ENCODE assay signal across 12 cellular contexts in the genomic region with DNA sequence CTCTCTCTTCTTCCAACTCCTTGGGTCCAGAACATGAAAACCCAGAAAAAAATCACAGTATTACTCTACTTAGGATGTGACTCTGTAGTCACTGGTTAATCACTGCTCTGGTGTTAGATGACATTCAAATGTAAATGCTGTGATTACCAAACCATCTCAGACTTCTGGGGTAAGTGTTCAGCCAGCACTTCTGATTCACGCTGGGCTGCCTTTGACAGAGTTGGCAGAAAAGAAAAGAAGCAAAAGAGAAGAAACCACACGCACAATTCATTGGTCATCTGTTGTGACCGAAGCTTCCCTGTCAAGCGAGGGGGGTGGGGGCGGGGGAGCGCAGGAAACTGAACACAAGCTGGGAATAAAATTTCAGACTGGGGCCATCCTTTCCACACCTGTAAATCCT.
A peak's percentile ranks its signal among the peaks of the same experiment; 100 is the strongest.
DNase-seq lines count a peak whose midpoint lies in the region; ATAC-seq lines count a peak whose summit lies in the region.
"Had no signal": no experiment of that assay in that cellular context is flagged by ENCODE, and none has a peak within 500 bp of the region (broad histone marks: within the 10 kb centered on the region; RNA-seq: fewer than 3 reads in every experiment).

No MANE protein-coding gene starts in this region.

- no peak overlapping the region for H3K14ac ChIP-seq in trophoblast cell (ENCODE audit: low read length)

- H3K4me1 ChIP-seq in trophoblast cell (ENCODE audit: control insufficient read depth in 1 of 2, insufficient read depth in 2 of 2, low read length in 2 of 2): peaks cover 15 to 29% of the 10 kb centered on the region in 2 experiments

- peaks cover 2% of the 10 kb centered on the region for H3K79me2 ChIP-seq in trophoblast cell (ENCODE audit: control insufficient read depth, insufficient read depth, low read length, poor library complexity)

- no peak overlapping the region for H3K4me3 ChIP-seq in trophoblast cell (ENCODE audit: low read depth, low read length)
- H3K4me3 ChIP-seq: coronary artery, tibial artery had no signal

- H2BK5ac ChIP-seq in trophoblast cell (ENCODE audit: low read depth, low read length, poor library complexity): no peak overlapping the region

- H4K91ac ChIP-seq in trophoblast cell (ENCODE audit: low read depth, low read length): no peak overlapping the region

- no peak overlapping the region for H4K12ac ChIP-seq in trophoblast cell (ENCODE audit: low read depth, low read length)

- no peak overlapping the region for H2AFZ ChIP-seq in trophoblast cell (ENCODE audit: insufficient read depth, low read length, poor library complexity)

- no peak overlapping the region for H3K9ac ChIP-seq in trophoblast cell (ENCODE audit: low read length)

- H4K8ac ChIP-seq in trophoblast cell (ENCODE audit: low read depth, low read length): no peak overlapping the region

- H3K27ac ChIP-seq in trophoblast cell (ENCODE audit: low read depth, low read length): no peak overlapping the region
- H3K27ac ChIP-seq: tibial artery had no signal

- DNase-seq in Ammon's horn (ENCODE audit: low spot score): peak; percentile 62
- DNase-seq in RPMI7951 (ENCODE audit: low read depth): peak; percentile 63
- peak; percentile 76 for DNase-seq in fibroblast of the conjunctiva (ENCODE audit: low read depth)
- DNase-seq in trophoblast cell: no peak
- no peak for DNase-seq in activated naive CD4-positive, alpha-beta T cell (lab: John Stamatoyannopoulos, UW)
- DNase-seq in activated CD8-positive, alpha-beta memory T cell treated with anti-CD3 and anti-CD28 coated beads for 24 hours: no peak
- no peak for DNase-seq in NCI-H146 treated with DMSO at 0.1 percent for 48 hours (lab: John Stamatoyannopoulos, UW; ENCODE audit: unreplicated experiment)
- DNase-seq: kidney; stimulated activated CD4-positive, alpha-beta T cell treated with anti-CD3 and anti-CD28 coated beads, Interleukin-2, amount 100 ng/mL, for 24 hours had no signal

- H2BK120ac ChIP-seq in trophoblast cell (ENCODE audit: insufficient read depth, low read length, poor library complexity): no peak overlapping the region

- no peaks in the 10 kb centered on the region for H3K36me3 ChIP-seq in trophoblast cell (ENCODE audit: control insufficient read depth in 1 of 2, insufficient read depth in 2 of 2, low read length in 2 of 2)
- H3K36me3 ChIP-seq: tibial artery had no signal

- no peak overlapping the region for H3K18ac ChIP-seq in trophoblast cell (ENCODE audit: low read length)

- no peak overlapping the region for H3K4me2 ChIP-seq in trophoblast cell (ENCODE audit: low read length)

- WGBS in trophoblast cell (ENCODE audit: extremely low coverage, insufficient coverage, insufficient read length): no CpG with 5 or more reads among the region's 6 CpGs

- H2AK5ac ChIP-seq in trophoblast cell (ENCODE audit: low read length): no peak overlapping the region

- H3K79me1 ChIP-seq in trophoblast cell (ENCODE audit: low read length): peaks cover 5% of the 10 kb centered on the region

- peaks cover 2% of the 10 kb centered on the region for H3K9me3 ChIP-seq in trophoblast cell (ENCODE audit: insufficient read depth, low read depth, low read length)
- H3K9me3 ChIP-seq: tibial artery had no signal

- peak overlapping the region; percentile 59 for H2BK12ac ChIP-seq in trophoblast cell (ENCODE audit: low read length)

- no peak overlapping the region for H3K4ac ChIP-seq in trophoblast cell (ENCODE audit: low read depth, low read length)

- no peaks in the 10 kb centered on the region for H3K27me3 ChIP-seq in trophoblast cell (ENCODE audit: insufficient read depth, low read length)
- H3K27me3 ChIP-seq: tibial artery had no signal

- ATAC-seq in HG02610 (IDR thresholded peaks at IDR 0.05; ENCODE audit: unreplicated experiment): no peak

- H3K23ac ChIP-seq in trophoblast cell (ENCODE audit: low read length): no peak overlapping the region

Comparison
In these comparisons a context has a peak if more than half of its experiments do, and no peak if none do; other contexts are left out.
1. DNase-seq: peak in Ammon's horn (single experiment), RPMI7951 (single experiment) and fibroblast of the conjunctiva (single experiment); none in trophoblast cell (0 of 2), activated naive CD4-positive, alpha-beta T cell (0 of 4), activated CD8-positive, alpha-beta memory T cell treated with anti-CD3 and anti-CD28 coated beads for 24 hours (single experiment) and NCI-H146 treated with DMSO at 0.1 percent for 48 hours (single experiment).